27 cellular contexts compared by ENCODE assay signal in genomic region chr7:42414028-42414427, GRCh38.
A peak's percentile ranks its signal among the peaks of the same experiment; 100 is the strongest.
DNase-seq lines count a peak whose midpoint lies in the region; FAIRE-seq and TF ChIP-seq lines count a peak whose summit lies in the region.
"Had no signal": no experiment of that assay in that cellular context is flagged by ENCODE, and none has a peak within 500 bp of the region (broad histone marks: within the 10 kb centered on the region; RNA-seq: fewer than 3 reads in every experiment).

No MANE protein-coding gene starts in this region.

- H3K9me3 ChIP-seq in A673 (ENCODE audit: low read depth, low read length, poor library complexity, severe bottlenecking) (no peaks in the 10 kb centered on the region), left ventricle myocardium inferior (replicated peaks) (no peaks in the 10 kb centered on the region), kidney (ENCODE audit: control insufficient read depth in 1 of 2, low read length in 2 of 2) (no peaks in the 10 kb centered on the region)
- H3K9me3 ChIP-seq: Peyer's patch had no signal

- H3K9me3 Mint-ChIP-seq in type B pancreatic cell, result no peaks in the 10 kb centered on the region

- H3K27me3 ChIP-seq in A673 (replicated peaks; ENCODE audit: insufficient read depth, low read depth, low read length, poor library complexity) (no peaks in the 10 kb centered on the region), left ventricle myocardium inferior (ENCODE audit: low read depth) (no peaks in the 10 kb centered on the region)
- H3K27me3 ChIP-seq: Peyer's patch had no signal

- CTCF ChIA-PET in A673 (lab: Charles Lee), result no interaction called here

- POLR2A ChIA-PET in A673 (lab: Charles Lee; ENCODE audit: low non-redundant PET), result no interaction called here

- TF ChIP-seq CTCF in A673 (conservative IDR thresholded peaks at IDR 0.05; ENCODE audit: low read depth, low read length) (no peak), HFF-Myc (IDR thresholded peaks at IDR 0.05; ENCODE audit: low read depth, low read length, missing control alignments) (no peak), epithelial cell of esophagus (IDR thresholded peaks at IDR 0.05; ENCODE audit: insufficient read depth, low read depth, low read length, missing control alignments) (no peak), left ventricle myocardium inferior (IDR thresholded peaks at IDR 0.05; ENCODE audit: borderline replicate concordance) (no peak), type B pancreatic cell (conservative IDR thresholded peaks at IDR 0.05) (no peak), kidney (IDR thresholded peaks at IDR 0.05; ENCODE audit: borderline replicate concordance, extremely low read depth, insufficient read depth) (no peak)

- H3K4me1 Mint-ChIP-seq in type B pancreatic cell (ENCODE audit: unreplicated experiment), result no peaks in the 10 kb centered on the region
- H3K4me1 Mint-ChIP-seq: CD14-positive monocyte had no signal

- H3K36me3 ChIP-seq in A673 (ENCODE audit: insufficient read depth, low read length, poor library complexity, severe bottlenecking) (no peaks in the 10 kb centered on the region), left ventricle myocardium inferior (no peaks in the 10 kb centered on the region), kidney (ENCODE audit: control insufficient read depth in 1 of 2, insufficient read depth in 2 of 2, low read length in 2 of 2) (no peaks in the 10 kb centered on the region)
- H3K36me3 ChIP-seq: Peyer's patch had no signal

- H3K4me3 Mint-ChIP-seq in type B pancreatic cell, result no peak overlapping the region
- H3K4me3 Mint-ChIP-seq: CD14-positive monocyte had no signal

- H3K27ac Mint-ChIP-seq in type B pancreatic cell, result no peak overlapping the region
- H3K27ac Mint-ChIP-seq: CD14-positive monocyte had no signal

- no peaks in the 10 kb centered on the region for H3K36me3 Mint-ChIP-seq in type B pancreatic cell
- H3K36me3 Mint-ChIP-seq: CD14-positive monocyte had no signal

- intact Hi-C loops in A673 (cut with micrococcal nuclease; ENCODE audit: unreplicated experiment) (no loop called here), left ventricle myocardium inferior (cut with micrococcal nuclease) (no loop called here), kidney (cut with DNase I) (no loop called here)

- no peaks in the 10 kb centered on the region for H3K27me3 Mint-ChIP-seq in type B pancreatic cell

- DNase-seq in A673 (ENCODE audit: low spot score) (peak; percentile 27), HFF-Myc (ENCODE audit: extremely low read depth, low read depth) (peak; percentile 6), RPMI7951 (ENCODE audit: low read depth) (peak; percentile 76), epithelial cell of esophagus (ENCODE audit: low read depth) (peak; percentile 68), left ventricle myocardium inferior (no peak), CD1c-positive myeloid dendritic cell (ENCODE audit: extremely low spot score) (no peak), type B pancreatic cell (ENCODE audit: extremely low spot score, unreplicated experiment) (no peak), kidney (no peak)
- DNase-seq: 8988T; DMS 273 treated with DMSO at 0.1 percent for 48 hours; DND-41; GF-D8; NCI-H1105 treated with DMSO at 0.1 percent for 48 hours; NCI-H2029 treated with DMSO at 0.1 percent for 48 hours; NCI-H345; NCI-H524; NCI-H774; NK-92 treated with Interleukin-12 subunit alpha and Interleukin-12 subunit beta, amount 100 ng/mL, for 24 hours; Peyer's patch; SHP77 treated with DMSO at 0.1 percent for 48 hours; T-helper 2 cell had no signal

- FAIRE-seq in kidney (lab: Jason Lieb, UNC), result no peak
- FAIRE-seq: GM19239, H54, HepG2, K562 had no signal

- H3K4me1 ChIP-seq in A673 (ENCODE audit: insufficient read depth, low read length, poor library complexity, severe bottlenecking) (no peaks in the 10 kb centered on the region), left ventricle myocardium inferior (no peaks in the 10 kb centered on the region), kidney (ENCODE audit: control insufficient read depth in 1 of 2, insufficient read depth in 1 of 2, low read depth in 1 of 2, low read length in 2 of 2) (no peaks in the 10 kb centered on the region)
- H3K4me1 ChIP-seq: Peyer's patch had no signal

- no peak overlapping the region for H3K9ac ChIP-seq in kidney (ENCODE audit: low read length in 2 of 2)

- H3K4me3 ChIP-seq in A673 (ENCODE audit: low read depth, low read length, poor library complexity, severe bottlenecking) (no peak overlapping the region), HFF-Myc (replicated peaks; ENCODE audit: low read depth, low read length) (no peak overlapping the region), epithelial cell of esophagus (ENCODE audit: low read length) (no peak overlapping the region), left ventricle myocardium inferior (no peak overlapping the region), kidney (ENCODE audit: low read length in 2 of 2) (no peak overlapping the region)
- H3K4me3 ChIP-seq: K562, Peyer's patch, SK-N-MC had no signal

- no TSS peak for BruUV-seq in A673 (replicated peaks; lab: Mats Ljungman, UMichigan)

- H3K27ac ChIP-seq in A673 (ENCODE audit: low read depth, low read length, poor library complexity, severe bottlenecking) (no peak overlapping the region), left ventricle myocardium inferior (replicated peaks) (no peak overlapping the region), kidney (ENCODE audit: low read depth in 2 of 2, low read length in 2 of 2) (no peak overlapping the region)
- H3K27ac ChIP-seq: Peyer's patch, SK-N-MC had no signal

Comparison
In these comparisons a context has a peak if more than half of its experiments do, and no peak if none do; other contexts are left out.
1. DNase-seq: peak in A673 (single experiment), HFF-Myc (single experiment), RPMI7951 (single experiment) and epithelial cell of esophagus (single experiment); none in left ventricle myocardium inferior (single experiment), CD1c-positive myeloid dendritic cell (single experiment), type B pancreatic cell (single experiment) and kidney (single experiment).